In the genomic region with DNA sequence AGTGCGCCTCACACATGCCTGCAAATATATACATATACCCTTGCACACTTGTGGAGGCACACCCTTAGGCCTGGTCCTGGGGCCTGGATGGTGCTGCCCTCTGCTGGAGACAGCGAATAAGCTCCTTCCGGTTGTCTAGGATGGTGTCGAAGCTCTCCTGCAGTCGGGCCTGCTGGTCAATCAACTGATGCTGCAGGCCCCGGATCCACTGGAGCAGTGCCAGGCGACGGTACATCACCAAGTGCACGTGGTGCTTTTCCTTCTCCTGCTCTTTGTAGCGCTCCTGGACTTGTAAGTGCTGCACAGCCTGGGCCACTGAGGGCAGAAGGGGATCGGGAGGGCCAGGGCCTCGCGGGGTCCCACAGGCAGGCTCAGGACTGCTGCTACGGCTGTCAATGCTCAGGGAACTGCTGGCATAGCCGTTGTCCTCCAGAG, we compare ENCODE assay signal across 1 cellular context.
A peak's percentile ranks its signal among the peaks of the same experiment; 100 is the strongest.
TF ChIP-seq lines count a peak whose summit lies in the region.

No MANE protein-coding gene starts in this region.

TF ChIP-seq in K562, 482 proteins besides CTCF, POLR2A, EP300 and RAD21 (continued from another document and continues in another):
- TF ChIP-seq, protein P1, sequence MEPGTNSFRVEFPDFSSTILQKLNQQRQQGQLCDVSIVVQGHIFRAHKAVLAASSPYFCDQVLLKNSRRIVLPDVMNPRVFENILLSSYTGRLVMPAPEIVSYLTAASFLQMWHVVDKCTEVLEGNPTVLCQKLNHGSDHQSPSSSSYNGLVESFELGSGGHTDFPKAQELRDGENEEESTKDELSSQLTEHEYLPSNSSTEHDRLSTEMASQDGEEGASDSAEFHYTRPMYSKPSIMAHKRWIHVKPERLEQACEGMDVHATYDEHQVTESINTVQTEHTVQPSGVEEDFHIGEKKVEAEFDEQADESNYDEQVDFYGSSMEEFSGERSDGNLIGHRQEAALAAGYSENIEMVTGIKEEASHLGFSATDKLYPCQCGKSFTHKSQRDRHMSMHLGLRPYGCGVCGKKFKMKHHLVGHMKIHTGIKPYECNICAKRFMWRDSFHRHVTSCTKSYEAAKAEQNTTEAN (CRISPR knock-in tag; IDR thresholded peaks at IDR 0.05): peak; percentile 85; the same call in 1 of the 2 replicates
- TF ChIP-seq, protein P2, sequence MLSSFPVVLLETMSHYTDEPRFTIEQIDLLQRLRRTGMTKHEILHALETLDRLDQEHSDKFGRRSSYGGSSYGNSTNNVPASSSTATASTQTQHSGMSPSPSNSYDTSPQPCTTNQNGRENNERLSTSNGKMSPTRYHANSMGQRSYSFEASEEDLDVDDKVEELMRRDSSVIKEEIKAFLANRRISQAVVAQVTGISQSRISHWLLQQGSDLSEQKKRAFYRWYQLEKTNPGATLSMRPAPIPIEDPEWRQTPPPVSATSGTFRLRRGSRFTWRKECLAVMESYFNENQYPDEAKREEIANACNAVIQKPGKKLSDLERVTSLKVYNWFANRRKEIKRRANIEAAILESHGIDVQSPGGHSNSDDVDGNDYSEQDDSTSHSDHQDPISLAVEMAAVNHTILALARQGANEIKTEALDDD (IDR thresholded peaks at IDR 0.05): no peak
- TF ChIP-seq MEF2A (IDR thresholded peaks at IDR 0.05; ENCODE audit: control insufficient read depth, low read depth, low read length): no peak
- peak; percentile 49; the same call in 1 of the 2 replicates for TF ChIP-seq ELF1 (tag; IDR thresholded peaks at IDR 0.05)
- no peak for TF ChIP-seq ZKSCAN1 (IDR thresholded peaks at IDR 0.05; ENCODE audit: low read depth, low read length)
- TF ChIP-seq, protein P3, sequence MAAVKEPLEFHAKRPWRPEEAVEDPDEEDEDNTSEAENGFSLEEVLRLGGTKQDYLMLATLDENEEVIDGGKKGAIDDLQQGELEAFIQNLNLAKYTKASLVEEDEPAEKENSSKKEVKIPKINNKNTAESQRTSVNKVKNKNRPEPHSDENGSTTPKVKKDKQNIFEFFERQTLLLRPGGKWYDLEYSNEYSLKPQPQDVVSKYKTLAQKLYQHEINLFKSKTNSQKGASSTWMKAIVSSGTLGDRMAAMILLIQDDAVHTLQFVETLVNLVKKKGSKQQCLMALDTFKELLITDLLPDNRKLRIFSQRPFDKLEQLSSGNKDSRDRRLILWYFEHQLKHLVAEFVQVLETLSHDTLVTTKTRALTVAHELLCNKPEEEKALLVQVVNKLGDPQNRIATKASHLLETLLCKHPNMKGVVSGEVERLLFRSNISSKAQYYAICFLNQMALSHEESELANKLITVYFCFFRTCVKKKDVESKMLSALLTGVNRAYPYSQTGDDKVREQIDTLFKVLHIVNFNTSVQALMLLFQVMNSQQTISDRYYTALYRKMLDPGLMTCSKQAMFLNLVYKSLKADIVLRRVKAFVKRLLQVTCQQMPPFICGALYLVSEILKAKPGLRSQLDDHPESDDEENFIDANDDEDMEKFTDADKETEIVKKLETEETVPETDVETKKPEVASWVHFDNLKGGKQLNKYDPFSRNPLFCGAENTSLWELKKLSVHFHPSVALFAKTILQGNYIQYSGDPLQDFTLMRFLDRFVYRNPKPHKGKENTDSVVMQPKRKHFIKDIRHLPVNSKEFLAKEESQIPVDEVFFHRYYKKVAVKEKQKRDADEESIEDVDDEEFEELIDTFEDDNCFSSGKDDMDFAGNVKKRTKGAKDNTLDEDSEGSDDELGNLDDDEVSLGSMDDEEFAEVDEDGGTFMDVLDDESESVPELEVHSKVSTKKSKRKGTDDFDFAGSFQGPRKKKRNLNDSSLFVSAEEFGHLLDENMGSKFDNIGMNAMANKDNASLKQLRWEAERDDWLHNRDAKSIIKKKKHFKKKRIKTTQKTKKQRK (IDR thresholded peaks at IDR 0.05; ENCODE audit: borderline replicate concordance, low read depth, low read length): no peak
- no peak for TF ChIP-seq SREBF1 (IDR thresholded peaks at IDR 0.05; ENCODE audit: borderline replicate concordance, low read depth, low read length)
- 0 out of 2 replicates have a peak, but pooled peaks have one; percentile 41 for TF ChIP-seq BHLHE40 (IDR thresholded peaks at IDR 0.05; ENCODE audit: low read length)
- no peak for TF ChIP-seq WHSC1 (IDR thresholded peaks at IDR 0.05; ENCODE audit: low read length)
- TF ChIP-seq, protein P4, sequence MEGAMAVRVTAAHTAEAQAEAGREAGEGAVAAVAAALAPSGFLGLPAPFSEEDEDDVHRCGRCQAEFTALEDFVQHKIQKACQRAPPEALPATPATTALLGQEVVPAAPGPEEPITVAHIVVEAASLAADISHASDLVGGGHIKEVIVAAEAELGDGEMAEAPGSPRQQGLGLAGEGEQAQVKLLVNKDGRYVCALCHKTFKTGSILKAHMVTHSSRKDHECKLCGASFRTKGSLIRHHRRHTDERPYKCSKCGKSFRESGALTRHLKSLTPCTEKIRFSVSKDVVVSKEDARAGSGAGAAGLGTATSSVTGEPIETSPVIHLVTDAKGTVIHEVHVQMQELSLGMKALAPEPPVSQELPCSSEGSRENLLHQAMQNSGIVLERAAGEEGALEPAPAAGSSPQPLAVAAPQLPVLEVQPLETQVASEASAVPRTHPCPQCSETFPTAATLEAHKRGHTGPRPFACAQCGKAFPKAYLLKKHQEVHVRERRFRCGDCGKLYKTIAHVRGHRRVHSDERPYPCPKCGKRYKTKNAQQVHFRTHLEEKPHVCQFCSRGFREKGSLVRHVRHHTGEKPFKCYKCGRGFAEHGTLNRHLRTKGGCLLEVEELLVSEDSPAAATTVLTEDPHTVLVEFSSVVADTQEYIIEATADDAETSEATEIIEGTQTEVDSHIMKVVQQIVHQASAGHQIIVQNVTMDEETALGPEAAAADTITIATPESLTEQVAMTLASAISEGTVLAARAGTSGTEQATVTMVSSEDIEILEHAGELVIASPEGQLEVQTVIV (CRISPR knock-in tag; IDR thresholded peaks at IDR 0.05; ENCODE audit: borderline replicate concordance): no peak
- TF ChIP-seq TRIM28 (IDR thresholded peaks at IDR 0.05): no peak
- TF ChIP-seq HCFC1 (IDR thresholded peaks at IDR 0.05; ENCODE audit: low read depth, low read length): peak; percentile 33; the same call in 1 of the 2 replicates
- TF ChIP-seq TARDBP (IDR thresholded peaks at IDR 0.05): no peak
- no peak for TF ChIP-seq PHTF2 (CRISPR knock-in tag; IDR thresholded peaks at IDR 0.05)
- TF ChIP-seq, protein P5, sequence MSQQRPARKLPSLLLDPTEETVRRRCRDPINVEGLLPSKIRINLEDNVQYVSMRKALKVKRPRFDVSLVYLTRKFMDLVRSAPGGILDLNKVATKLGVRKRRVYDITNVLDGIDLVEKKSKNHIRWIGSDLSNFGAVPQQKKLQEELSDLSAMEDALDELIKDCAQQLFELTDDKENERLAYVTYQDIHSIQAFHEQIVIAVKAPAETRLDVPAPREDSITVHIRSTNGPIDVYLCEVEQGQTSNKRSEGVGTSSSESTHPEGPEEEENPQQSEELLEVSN (IDR thresholded peaks at IDR 0.05; ENCODE audit: borderline replicate concordance in 1 of 2, extremely low read depth in 1 of 2, insufficient read depth in 1 of 2, insufficient read length in 1 of 2, low read depth in 1 of 2, low read length in 1 of 2, poor library complexity in 1 of 2, severe bottlenecking in 1 of 2): no peak
- no peak for TF ChIP-seq ZNF780A (CRISPR knock-in tag; IDR thresholded peaks at IDR 0.05)
- TF ChIP-seq, protein P6, sequence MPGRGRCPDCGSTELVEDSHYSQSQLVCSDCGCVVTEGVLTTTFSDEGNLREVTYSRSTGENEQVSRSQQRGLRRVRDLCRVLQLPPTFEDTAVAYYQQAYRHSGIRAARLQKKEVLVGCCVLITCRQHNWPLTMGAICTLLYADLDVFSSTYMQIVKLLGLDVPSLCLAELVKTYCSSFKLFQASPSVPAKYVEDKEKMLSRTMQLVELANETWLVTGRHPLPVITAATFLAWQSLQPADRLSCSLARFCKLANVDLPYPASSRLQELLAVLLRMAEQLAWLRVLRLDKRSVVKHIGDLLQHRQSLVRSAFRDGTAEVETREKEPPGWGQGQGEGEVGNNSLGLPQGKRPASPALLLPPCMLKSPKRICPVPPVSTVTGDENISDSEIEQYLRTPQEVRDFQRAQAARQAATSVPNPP (IDR thresholded peaks at IDR 0.05; ENCODE audit: borderline replicate concordance, insufficient read depth, insufficient read length): no peak
- TF ChIP-seq BRD4 (IDR thresholded peaks at IDR 0.05): no peak
- no peak for TF ChIP-seq ZNF699 (CRISPR knock-in tag; IDR thresholded peaks at IDR 0.05; ENCODE audit: insufficient replicate concordance)
- TF ChIP-seq, protein P7, sequence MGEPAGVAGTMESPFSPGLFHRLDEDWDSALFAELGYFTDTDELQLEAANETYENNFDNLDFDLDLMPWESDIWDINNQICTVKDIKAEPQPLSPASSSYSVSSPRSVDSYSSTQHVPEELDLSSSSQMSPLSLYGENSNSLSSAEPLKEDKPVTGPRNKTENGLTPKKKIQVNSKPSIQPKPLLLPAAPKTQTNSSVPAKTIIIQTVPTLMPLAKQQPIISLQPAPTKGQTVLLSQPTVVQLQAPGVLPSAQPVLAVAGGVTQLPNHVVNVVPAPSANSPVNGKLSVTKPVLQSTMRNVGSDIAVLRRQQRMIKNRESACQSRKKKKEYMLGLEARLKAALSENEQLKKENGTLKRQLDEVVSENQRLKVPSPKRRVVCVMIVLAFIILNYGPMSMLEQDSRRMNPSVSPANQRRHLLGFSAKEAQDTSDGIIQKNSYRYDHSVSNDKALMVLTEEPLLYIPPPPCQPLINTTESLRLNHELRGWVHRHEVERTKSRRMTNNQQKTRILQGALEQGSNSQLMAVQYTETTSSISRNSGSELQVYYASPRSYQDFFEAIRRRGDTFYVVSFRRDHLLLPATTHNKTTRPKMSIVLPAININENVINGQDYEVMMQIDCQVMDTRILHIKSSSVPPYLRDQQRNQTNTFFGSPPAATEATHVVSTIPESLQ (CRISPR knock-in tag; IDR thresholded peaks at IDR 0.05): no peak
- TF ChIP-seq ZNF785 (CRISPR knock-in tag; IDR thresholded peaks at IDR 0.05): no peak
- no peak for TF ChIP-seq MED1 (CRISPR knock-in tag; IDR thresholded peaks at IDR 0.05; ENCODE audit: borderline replicate concordance)
- peak; percentile 86 for TF ChIP-seq NFIC (IDR thresholded peaks at IDR 0.05)
- no peak for TF ChIP-seq ZNF696 (CRISPR knock-in tag; conservative IDR thresholded peaks at IDR 0.05)
- no peak for TF ChIP-seq PYGO2 (tag; IDR thresholded peaks at IDR 0.05)
- TF ChIP-seq, protein P8, sequence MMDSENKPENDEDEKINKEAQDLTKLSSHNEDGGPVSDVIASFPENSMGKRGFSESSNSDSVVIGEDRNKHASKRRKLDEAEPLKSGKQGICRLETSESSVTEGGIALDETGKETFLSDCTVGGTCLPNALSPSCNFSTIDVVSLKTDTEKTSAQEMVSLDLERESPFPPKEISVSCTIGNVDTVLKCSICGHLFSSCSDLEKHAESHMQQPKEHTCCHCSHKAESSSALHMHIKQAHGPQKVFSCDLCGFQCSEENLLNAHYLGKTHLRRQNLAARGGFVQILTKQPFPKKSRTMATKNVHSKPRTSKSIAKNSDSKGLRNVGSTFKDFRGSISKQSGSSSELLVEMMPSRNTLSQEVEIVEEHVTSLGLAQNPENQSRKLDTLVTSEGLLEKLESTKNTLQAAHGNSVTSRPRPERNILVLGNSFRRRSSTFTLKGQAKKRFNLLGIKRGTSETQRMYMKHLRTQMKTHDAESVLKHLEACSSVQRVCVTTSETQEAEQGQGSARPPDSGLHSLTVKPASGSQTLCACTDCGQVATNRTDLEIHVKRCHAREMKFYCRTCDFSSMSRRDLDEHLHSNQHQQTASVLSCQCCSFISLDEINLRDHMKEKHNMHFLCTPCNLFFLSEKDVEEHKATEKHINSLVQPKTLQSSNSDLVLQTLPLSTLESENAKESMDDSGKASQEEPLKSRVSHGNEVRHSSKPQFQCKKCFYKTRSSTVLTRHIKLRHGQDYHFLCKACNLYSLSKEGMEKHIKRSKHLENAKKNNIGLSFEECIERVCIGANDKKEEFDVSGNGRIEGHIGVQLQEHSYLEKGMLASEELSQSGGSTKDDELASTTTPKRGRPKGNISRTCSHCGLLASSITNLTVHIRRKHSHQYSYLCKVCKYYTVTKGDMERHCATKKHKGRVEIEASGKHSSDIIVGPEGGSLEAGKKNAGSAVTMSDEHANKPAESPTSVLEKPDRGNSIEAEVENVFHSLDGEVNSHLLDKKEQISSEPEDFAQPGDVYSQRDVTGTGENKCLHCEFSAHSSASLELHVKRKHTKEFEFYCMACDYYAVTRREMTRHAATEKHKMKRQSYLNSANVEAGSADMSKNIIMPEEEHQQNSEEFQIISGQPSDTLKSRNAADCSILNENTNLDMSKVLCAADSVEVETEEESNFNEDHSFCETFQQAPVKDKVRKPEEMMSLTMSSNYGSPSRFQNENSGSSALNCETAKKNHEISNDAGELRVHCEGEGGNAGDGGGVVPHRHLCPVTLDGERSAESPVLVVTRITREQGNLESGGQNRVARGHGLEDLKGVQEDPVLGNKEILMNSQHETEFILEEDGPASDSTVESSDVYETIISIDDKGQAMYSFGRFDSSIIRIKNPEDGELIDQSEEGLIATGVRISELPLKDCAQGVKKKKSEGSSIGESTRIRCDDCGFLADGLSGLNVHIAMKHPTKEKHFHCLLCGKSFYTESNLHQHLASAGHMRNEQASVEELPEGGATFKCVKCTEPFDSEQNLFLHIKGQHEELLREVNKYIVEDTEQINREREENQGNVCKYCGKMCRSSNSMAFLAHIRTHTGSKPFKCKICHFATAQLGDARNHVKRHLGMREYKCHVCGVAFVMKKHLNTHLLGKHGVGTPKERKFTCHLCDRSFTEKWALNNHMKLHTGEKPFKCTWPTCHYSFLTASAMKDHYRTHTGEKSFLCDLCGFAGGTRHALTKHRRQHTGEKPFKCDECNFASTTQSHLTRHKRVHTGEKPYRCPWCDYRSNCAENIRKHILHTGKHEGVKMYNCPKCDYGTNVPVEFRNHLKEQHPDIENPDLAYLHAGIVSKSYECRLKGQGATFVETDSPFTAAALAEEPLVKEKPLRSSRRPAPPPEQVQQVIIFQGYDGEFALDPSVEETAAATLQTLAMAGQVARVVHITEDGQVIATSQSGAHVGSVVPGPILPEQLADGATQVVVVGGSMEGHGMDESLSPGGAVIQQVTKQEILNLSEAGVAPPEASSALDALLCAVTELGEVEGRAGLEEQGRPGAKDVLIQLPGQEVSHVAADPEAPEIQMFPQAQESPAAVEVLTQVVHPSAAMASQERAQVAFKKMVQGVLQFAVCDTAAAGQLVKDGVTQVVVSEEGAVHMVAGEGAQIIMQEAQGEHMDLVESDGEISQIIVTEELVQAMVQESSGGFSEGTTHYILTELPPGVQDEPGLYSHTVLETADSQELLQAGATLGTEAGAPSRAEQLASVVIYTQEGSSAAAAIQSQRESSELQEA (IDR thresholded peaks at IDR 0.05; ENCODE audit: low read depth): no peak
- no peak for TF ChIP-seq ZFP30 (CRISPR knock-in tag; IDR thresholded peaks at IDR 0.05; ENCODE audit: borderline replicate concordance)
- TF ChIP-seq, protein P9, sequence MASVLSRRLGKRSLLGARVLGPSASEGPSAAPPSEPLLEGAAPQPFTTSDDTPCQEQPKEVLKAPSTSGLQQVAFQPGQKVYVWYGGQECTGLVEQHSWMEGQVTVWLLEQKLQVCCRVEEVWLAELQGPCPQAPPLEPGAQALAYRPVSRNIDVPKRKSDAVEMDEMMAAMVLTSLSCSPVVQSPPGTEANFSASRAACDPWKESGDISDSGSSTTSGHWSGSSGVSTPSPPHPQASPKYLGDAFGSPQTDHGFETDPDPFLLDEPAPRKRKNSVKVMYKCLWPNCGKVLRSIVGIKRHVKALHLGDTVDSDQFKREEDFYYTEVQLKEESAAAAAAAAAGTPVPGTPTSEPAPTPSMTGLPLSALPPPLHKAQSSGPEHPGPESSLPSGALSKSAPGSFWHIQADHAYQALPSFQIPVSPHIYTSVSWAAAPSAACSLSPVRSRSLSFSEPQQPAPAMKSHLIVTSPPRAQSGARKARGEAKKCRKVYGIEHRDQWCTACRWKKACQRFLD (CRISPR knock-in tag; IDR thresholded peaks at IDR 0.05): no peak
- no peak for TF ChIP-seq DACH1 (IDR thresholded peaks at IDR 0.05; ENCODE audit: partially characterized antibody)
- TF ChIP-seq RB1 (IDR thresholded peaks at IDR 0.05; ENCODE audit: low read depth): peak; percentile 58; the same call in 1 of the 2 replicates
- TF ChIP-seq GATA2 (CRISPR knock-in tag; IDR thresholded peaks at IDR 0.05): no peak
- TF ChIP-seq RCOR1 (IDR thresholded peaks at IDR 0.05; ENCODE audit: borderline replicate concordance in 1 of 2, low read depth in 2 of 2, low read length in 2 of 2): peak; percentile 17 to 79; a peak in 2 of 4 replicates
